Comparison of ENCODE assay signal across 38 cellular contexts in the genomic region with DNA sequence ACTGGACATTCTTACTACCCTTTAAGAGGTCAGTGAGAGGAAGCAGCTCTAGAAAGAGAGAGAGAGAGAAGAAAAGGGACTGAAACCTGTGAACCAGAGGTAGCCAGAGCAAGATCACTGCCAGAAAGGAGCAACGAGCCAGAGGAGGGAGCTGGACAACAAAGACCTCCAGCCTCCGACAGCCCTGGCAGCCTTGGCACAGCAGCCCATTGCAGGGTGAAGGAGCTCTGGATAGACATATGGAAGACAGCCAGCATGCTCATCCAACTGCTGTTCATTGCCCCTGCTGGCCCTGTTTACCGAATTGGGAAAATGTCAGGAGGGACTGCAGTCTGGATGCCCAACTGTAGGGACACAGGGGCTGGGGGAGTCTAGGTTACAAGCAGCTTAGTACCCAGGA.
"Had no signal": no experiment of that assay in that cellular context is flagged by ENCODE, and none has a peak within 500 bp of the region (broad histone marks: within the 10 kb centered on the region; RNA-seq: fewer than 3 reads in every experiment).

No MANE protein-coding gene starts in this region.

- H3K27me3 ChIP-seq: adrenal gland, body of pancreas, brain microvascular endothelial cell, breast epithelium, cardiac muscle cell had no signal

- H3K27ac Mint-ChIP-seq: activated CD4-positive, alpha-beta memory T cell treated with anti-CD3 and anti-CD28 coated beads, Interleukin-2, amount 10 ng/mL, durations not matched to agents 7 days and 5 days; activated CD4-positive, alpha-beta T cell treated with anti-CD3 and anti-CD28 coated beads for 36 hours; activated CD4-positive, alpha-beta T cell treated with anti-CD3 and anti-CD28 coated beads, Interleukin-2, amount 10 ng/mL, durations not matched to agents 7 days and 5 days; activated naive CD4-positive, alpha-beta T cell treated with anti-CD3 and anti-CD28 coated beads for 36 hours; activated naive CD8-positive, alpha-beta T cell treated with anti-CD3 and anti-CD28 coated beads for 36 hours; activated T-cell treated with anti-CD3 and anti-CD28 coated beads, Interleukin-2, amount 50 U/mL, for 72 hours; activated T-helper 1 cell treated with anti-CD3 and anti-CD28 coated beads, Interleukin-12 subunit alpha, Interleukin-12 subunit beta, Interleukin-2, Interleukin-4 antibody, amounts not matched to agents 30 ng/mL and 10 ng/mL and 1 ng/mL, durations not matched to agents 14 hours and 24 hours and 36 hours; activated T-helper 17 cell treated with anti-CD3 and anti-CD28 coated beads, Interleukin-2, amount 50 U/mL, for 72 hours; T-helper 1 cell treated with Interleukin-12 subunit alpha and Interleukin-12 subunit beta and Interleukin-4 antibody, amounts not matched to agents 30 μg/mL and 1 μg/mL, for 36 hours; T-helper 2 cell treated with Interferon-gamma antibody and Interleukin-4, amounts not matched to agents 5 μg/mL and 100 μg/mL, for 36 hours; WTC11 had no signal

- H3K4me3 Mint-ChIP-seq: activated CD4-positive, alpha-beta memory T cell treated with anti-CD3 and anti-CD28 coated beads, Interleukin-2, amount 10 ng/mL, durations not matched to agents 7 days and 5 days; activated CD4-positive, alpha-beta T cell treated with anti-CD3 and anti-CD28 coated beads for 36 hours; activated CD4-positive, alpha-beta T cell treated with anti-CD3 and anti-CD28 coated beads, Interleukin-2, amount 10 ng/mL, durations not matched to agents 7 days and 5 days; activated naive CD4-positive, alpha-beta T cell treated with anti-CD3 and anti-CD28 coated beads for 36 hours; activated naive CD8-positive, alpha-beta T cell treated with anti-CD3 and anti-CD28 coated beads for 36 hours; activated T-cell treated with anti-CD3 and anti-CD28 coated beads, Interleukin-2, amount 50 U/mL, for 4 hours; activated T-cell treated with anti-CD3 and anti-CD28 coated beads, Interleukin-2, amount 50 U/mL, for 72 hours; activated T-helper 1 cell treated with anti-CD3 and anti-CD28 coated beads, Interleukin-12 subunit alpha, Interleukin-12 subunit beta, Interleukin-2, Interleukin-4 antibody, amounts not matched to agents 30 ng/mL and 10 ng/mL and 1 ng/mL, durations not matched to agents 14 hours and 24 hours and 36 hours; activated T-helper 17 cell treated with anti-CD3 and anti-CD28 coated beads, Interleukin-2, amount 50 U/mL, for 72 hours; T-helper 1 cell treated with Interleukin-12 subunit alpha and Interleukin-12 subunit beta and Interleukin-4 antibody, amounts not matched to agents 30 μg/mL and 1 μg/mL, for 36 hours; T-helper 2 cell treated with Interferon-gamma antibody and Interleukin-4, amounts not matched to agents 5 μg/mL and 100 μg/mL, for 36 hours; WTC11 had no signal

- H3K27ac ChIP-seq: adrenal gland, body of pancreas, brain microvascular endothelial cell, breast epithelium, cardiac muscle cell, WERI-Rb-1 had no signal

- H3K9me3 ChIP-seq: adrenal gland, body of pancreas, breast epithelium had no signal

- H3K36me3 ChIP-seq: adrenal gland, brain microvascular endothelial cell, breast epithelium, cardiac muscle cell, WERI-Rb-1 had no signal

- DNase-seq: activated CD4-positive, alpha-beta memory T cell treated with anti-CD3 and anti-CD28 coated beads, Interleukin-2, amount 10 ng/mL, durations not matched to agents 7 days and 5 days; activated CD4-positive, alpha-beta T cell treated with anti-CD3 and anti-CD28 coated beads for 1 hour; activated CD4-positive, alpha-beta T cell treated with anti-CD3 and anti-CD28 coated beads for 36 hours; activated CD4-positive, alpha-beta T cell treated with anti-CD3 and anti-CD28 coated beads for 48 hours; activated CD4-positive, alpha-beta T cell treated with anti-CD3 and anti-CD28 coated beads, Interleukin-2, amount 10 ng/mL, durations not matched to agents 7 days and 5 days; activated CD4-positive, alpha-beta T cell treated with anti-CD3 and anti-CD28 coated beads, Interleukin-2, amount 50 U/mL, for 48 hours; activated CD4-positive, CD25-positive, alpha-beta regulatory T cell; activated CD8-positive, alpha-beta memory T cell treated with anti-CD3 and anti-CD28 coated beads, Interleukin-2, amount 50 U/mL, for 4 hours; activated effector memory CD4-positive, alpha-beta T cell treated with anti-CD3 and anti-CD28 coated beads, Interleukin-2, amount 50 U/mL, for 16 hours; activated gamma-delta T cell treated with Interleukin-2 at 50 U/mL for 16 hours; activated naive CD4-positive, alpha-beta T cell; activated naive CD4-positive, alpha-beta T cell treated with anti-CD3 and anti-CD28 coated beads for 36 hours; activated naive CD4-positive, alpha-beta T cell treated with anti-CD3 and anti-CD28 coated beads, Interleukin-2, amount 50 U/mL, for 16 hours; activated naive CD8-positive, alpha-beta T cell treated with anti-CD3 and anti-CD28 coated beads for 36 hours; activated T-cell treated with anti-CD3 and anti-CD28 coated beads for 4 hours; activated T-cell treated with anti-CD3 and anti-CD28 coated beads, Interleukin-2, amount 50 U/mL, for 1 hour; activated T-cell treated with anti-CD3 and anti-CD28 coated beads, Interleukin-2, amount 50 U/mL, for 4 hours; activated T-cell treated with anti-CD3 and anti-CD28 coated beads, Interleukin-2, amount 50 U/mL, for 72 hours; adrenal gland; amniotic stem cell; aorta; body of pancreas; brain microvascular endothelial cell; central memory CD4-positive, alpha-beta T cell; SW 1271; T-helper 1 cell; T-helper 2 cell; T-helper 9 cell; WERI-Rb-1 had no signal

- H3K4me3 ChIP-seq: adrenal gland, body of pancreas, breast epithelium, cardiac muscle cell had no signal

- H3K4me1 ChIP-seq: adrenal gland, body of pancreas, breast epithelium had no signal

- H3K27me3 Mint-ChIP-seq: activated CD4-positive, alpha-beta memory T cell treated with anti-CD3 and anti-CD28 coated beads, Interleukin-2, amount 10 ng/mL, durations not matched to agents 7 days and 5 days; activated CD4-positive, alpha-beta T cell treated with anti-CD3 and anti-CD28 coated beads, Interleukin-2, amount 10 ng/mL, durations not matched to agents 7 days and 5 days; activated naive CD8-positive, alpha-beta T cell treated with anti-CD3 and anti-CD28 coated beads for 36 hours had no signal

- H3K36me3 Mint-ChIP-seq: activated naive CD4-positive, alpha-beta T cell treated with anti-CD3 and anti-CD28 coated beads, Interleukin-2, amount 50 U/mL, for 72 hours; activated naive CD8-positive, alpha-beta T cell treated with anti-CD3 and anti-CD28 coated beads for 36 hours; WTC11 had no signal

- ATAC-seq: activated CD4-positive, alpha-beta T cell treated with anti-CD3 and anti-CD28 coated beads for 36 hours; activated CD4-positive, CD25-positive, alpha-beta regulatory T cell treated with anti-CD3 and anti-CD28 coated beads, Interleukin-2, amount 50 U/mL, for 24 hours; activated naive CD4-positive, alpha-beta T cell treated with anti-CD3 and anti-CD28 coated beads, Interleukin-2, amount 50 U/mL, for 72 hours; activated T-cell treated with anti-CD3 and anti-CD28 coated beads, Interleukin-2, amount 50 U/mL, for 72 hours; activated T-helper 17 cell treated with anti-CD3 and anti-CD28 coated beads, Interleukin-2, amount 50 U/mL, for 72 hours; body of pancreas; WTC11 had no signal

- H3K9me3 Mint-ChIP-seq: activated CD4-positive, alpha-beta memory T cell treated with anti-CD3 and anti-CD28 coated beads, Interleukin-2, amount 10 ng/mL, durations not matched to agents 7 days and 5 days; activated CD4-positive, alpha-beta T cell treated with anti-CD3 and anti-CD28 coated beads, Interleukin-2, amount 10 ng/mL, durations not matched to agents 7 days and 5 days; activated naive CD4-positive, alpha-beta T cell treated with anti-CD3 and anti-CD28 coated beads for 36 hours; activated naive CD4-positive, alpha-beta T cell treated with anti-CD3 and anti-CD28 coated beads, Interleukin-2, amount 50 U/mL, for 72 hours; activated naive CD8-positive, alpha-beta T cell treated with anti-CD3 and anti-CD28 coated beads for 36 hours; activated T-cell treated with anti-CD3 and anti-CD28 coated beads, Interleukin-2, amount 50 U/mL, for 4 hours; activated T-cell treated with anti-CD3 and anti-CD28 coated beads, Interleukin-2, amount 50 U/mL, for 72 hours; activated T-helper 1 cell treated with anti-CD3 and anti-CD28 coated beads, Interleukin-12 subunit alpha, Interleukin-12 subunit beta, Interleukin-2, Interleukin-4 antibody, amounts not matched to agents 30 ng/mL and 10 ng/mL and 1 ng/mL, durations not matched to agents 14 hours and 24 hours and 36 hours; activated T-helper 17 cell treated with anti-CD3 and anti-CD28 coated beads, Interleukin-2, amount 50 U/mL, for 72 hours; T-helper 2 cell treated with Interferon-gamma antibody and Interleukin-4, amounts not matched to agents 5 μg/mL and 100 μg/mL, for 36 hours had no signal

- H3K4me1 Mint-ChIP-seq: activated CD4-positive, alpha-beta memory T cell treated with anti-CD3 and anti-CD28 coated beads, Interleukin-2, amount 10 ng/mL, durations not matched to agents 7 days and 5 days; activated CD4-positive, alpha-beta T cell treated with anti-CD3 and anti-CD28 coated beads for 36 hours; activated CD4-positive, alpha-beta T cell treated with anti-CD3 and anti-CD28 coated beads, Interleukin-2, amount 10 ng/mL, durations not matched to agents 7 days and 5 days; activated naive CD8-positive, alpha-beta T cell treated with anti-CD3 and anti-CD28 coated beads for 36 hours; activated T-helper 17 cell treated with anti-CD3 and anti-CD28 coated beads, Interleukin-2, amount 50 U/mL, for 72 hours had no signal
